21 cellular contexts compared by ENCODE assay signal in genomic region chr16:87812200-87812656, GRCh38. TPM values are rescaled to one million over a fixed set of nuclear protein-coding genes. Genes with fewer than 3 reads are reported as not detected.
A peak's percentile ranks its signal among the peaks of the same experiment; 100 is the strongest.
DNase-seq lines count a peak whose midpoint lies in the region; ATAC-seq and TF ChIP-seq lines count a peak whose summit lies in the region.
"Had no signal": no experiment of that assay in that cellular context is flagged by ENCODE, and none has a peak within 500 bp of the region (broad histone marks: within the 10 kb centered on the region; RNA-seq: fewer than 3 reads in every experiment).

No MANE protein-coding gene starts in this region.

- H4K20me1 ChIP-seq in BLaER1 (no peaks in the 10 kb centered on the region), OCI-LY1 (ENCODE audit: insufficient read depth, low read length) (no peaks in the 10 kb centered on the region)

- 0 out of 2 replicates have a peak overlapping the region, but pooled peaks have one; percentile 19 for H3K9ac ChIP-seq in BLaER1
- no peak overlapping the region for H3K9ac ChIP-seq in OCI-LY1 (ENCODE audit: low read length)

- peak overlapping the region; percentile 24 for H3K27ac Mint-ChIP-seq in Caco-2 (ENCODE audit: unreplicated experiment)
- H3K27ac Mint-ChIP-seq in HFFc6 = no peak overlapping the region
- H3K27ac Mint-ChIP-seq: activated T-helper 2 cell treated with anti-CD3 and anti-CD28 coated beads, Interferon-gamma antibody, Interleukin-2, Interleukin-4, amounts not matched to agents 10 μg/mL and 5 μg/mL and 100 μg/mL, durations not matched to agents 14 hours and 24 hours and 36 hours; T-helper 2 cell treated with Interferon-gamma antibody and Interleukin-4, amounts not matched to agents 5 μg/mL and 100 μg/mL, for 36 hours had no signal

- H3K36me3 ChIP-seq in BLaER1 (no peaks in the 10 kb centered on the region), Caco-2 (ENCODE audit: control insufficient read depth, insufficient read depth, low read length) (no peaks in the 10 kb centered on the region), OCI-LY1 (ENCODE audit: insufficient read depth, low read length) (no peaks in the 10 kb centered on the region)
- H3K36me3 ChIP-seq: gastrocnemius medialis, thoracic aorta had no signal

- H3K36me3 Mint-ChIP-seq in Caco-2 (ENCODE audit: insufficient read depth, unreplicated experiment) = peaks cover 3% of the 10 kb centered on the region
- peaks cover 7% of the 10 kb centered on the region; the same call in 1 of the 2 replicates for H3K36me3 Mint-ChIP-seq in HFFc6 (ENCODE audit: low read depth)

- H3K4me1 ChIP-seq in BLaER1 (peaks cover 88% of the 10 kb centered on the region), Caco-2 (peaks cover 3% of the 10 kb centered on the region), OCI-LY1 (ENCODE audit: insufficient read depth, low read length, severe bottlenecking) (peaks cover 50% of the 10 kb centered on the region)
- H3K4me1 ChIP-seq: gastrocnemius medialis had no signal

- no peaks in the 10 kb centered on the region for H3K79me2 ChIP-seq in OCI-LY1 (ENCODE audit: insufficient read depth, low read length)

- intact Hi-C loops in Caco-2 (cut with micrococcal nuclease; ENCODE audit: unreplicated experiment) = no loop called here

- DNase-seq in Caco-2 (peak in 1 of 2 experiments; percentile 33), islet precursor cell (peak; percentile 84), HFFc6 (no peak)
- DNase-seq: cortex of kidney; erythroblast; gastrocnemius medialis; KG1; left cardiac atrium; NCI-H1105 treated with DMSO at 0.1 percent for 48 hours; NCI-H510A; stimulated activated CD4-positive, alpha-beta T cell treated with anti-CD3 and anti-CD28 coated beads, Interleukin-12 subunit alpha, Interleukin-12 subunit beta, amount 100 ng/mL, for 4 hours had no signal

- H3K4me2 ChIP-seq in BLaER1 (peak overlapping the region; percentile 94), OCI-LY1 (ENCODE audit: low read length) (no peak overlapping the region)

- no peak for TF ChIP-seq CTCF in Caco-2 (IDR thresholded peaks at IDR 0.05; ENCODE audit: insufficient read depth in 1 of 2, low read depth in 1 of 2, low read length in 1 of 2, severe bottlenecking in 1 of 2, unreplicated experiment in 1 of 2)
- no peak for TF ChIP-seq CTCF in OCI-LY1 (IDR thresholded peaks at IDR 0.05; ENCODE audit: low read length)
- TF ChIP-seq CTCF in HFFc6 (IDR thresholded peaks at IDR 0.05) = no peak

- no peaks in the 10 kb centered on the region for H3F3A ChIP-seq in OCI-LY1 (ENCODE audit: insufficient read depth, low read length)

- no peaks in the 10 kb centered on the region for H3K27me3 ChIP-seq in BLaER1
- no peaks in the 10 kb centered on the region for H3K27me3 ChIP-seq in Caco-2 (replicated peaks; ENCODE audit: control insufficient read depth, insufficient read depth, low read length)
- no peaks in the 10 kb centered on the region for H3K27me3 ChIP-seq in OCI-LY1 (ENCODE audit: insufficient read depth, low read length)
- H3K27me3 ChIP-seq: gastrocnemius medialis had no signal

- H3K4me3 Mint-ChIP-seq in Caco-2 (ENCODE audit: unreplicated experiment) (no peak overlapping the region), HFFc6 (no peak overlapping the region)
- H3K4me3 Mint-ChIP-seq: T-helper 2 cell treated with Interferon-gamma antibody and Interleukin-4, amounts not matched to agents 5 μg/mL and 100 μg/mL, for 36 hours had no signal

- no peaks in the 10 kb centered on the region for H3K9me2 ChIP-seq in OCI-LY1 (ENCODE audit: low read depth, low read length)

- no peak for ATAC-seq in HG03460 (IDR thresholded peaks at IDR 0.05; ENCODE audit: unreplicated experiment)
- ATAC-seq in GM19463 (IDR thresholded peaks at IDR 0.05; ENCODE audit: unreplicated experiment) = no peak
- ATAC-seq in HG03521 (IDR thresholded peaks at IDR 0.05; ENCODE audit: unreplicated experiment) = no peak
- ATAC-seq: activated CD4-positive, CD25-positive, alpha-beta regulatory T cell treated with anti-CD3 and anti-CD28 coated beads, Interleukin-2, amount 50 U/mL, for 24 hours; gastrocnemius medialis; left cardiac atrium had no signal

- H3K27me3 Mint-ChIP-seq in Caco-2 (ENCODE audit: insufficient read depth, unreplicated experiment) = no peaks in the 10 kb centered on the region
- peaks cover 14% of the 10 kb centered on the region for H3K27me3 Mint-ChIP-seq in HFFc6 (ENCODE audit: insufficient read depth)

- no TSS peak for BruUV-seq in Caco-2 (replicated peaks; lab: Mats Ljungman, UMichigan)

- H3K27ac ChIP-seq in BLaER1 (peak overlapping the region; percentile 63), OCI-LY1 (ENCODE audit: low read depth, low read length, poor library complexity, severe bottlenecking) (peak overlapping the region; percentile 97)
- H3K27ac ChIP-seq: gastrocnemius medialis, HL-60, thoracic aorta had no signal

- peaks cover 2% of the 10 kb centered on the region for H3K9me3 Mint-ChIP-seq in Caco-2 (ENCODE audit: unreplicated experiment)
- peaks cover 14% of the 10 kb centered on the region for H3K9me3 Mint-ChIP-seq in HFFc6

- CTCF ChIA-PET in Caco-2 (lab: Charles Lee) = interaction anchor here (0.5 to 0.7 kb wide), 3 partner anchors 33 to 230 kb away, joined by 3 to 4 read pairs (median 3); no protein-coding TSS in a partner anchor

- H3K9me3 ChIP-seq in BLaER1 (peaks cover 3% of the 10 kb centered on the region), Caco-2 (peaks cover 10% of the 10 kb centered on the region), OCI-LY1 (ENCODE audit: low read length) (peaks cover 4% of the 10 kb centered on the region)
- H3K9me3 ChIP-seq: gastrocnemius medialis had no signal

- no peak overlapping the region for H3K4me3 ChIP-seq in BLaER1
- no peak overlapping the region for H3K4me3 ChIP-seq in Caco-2 (ENCODE audit: low read depth, low read length)
- no peak overlapping the region for H3K4me3 ChIP-seq in OCI-LY1 (ENCODE audit: low read depth, low read length, poor library complexity, severe bottlenecking)
- H3K4me3 ChIP-seq: gastrocnemius medialis, thoracic aorta had no signal

- no peak overlapping the region for H2AFZ ChIP-seq in OCI-LY1 (ENCODE audit: low read length)

- POLR2A ChIA-PET in Caco-2 (lab: Charles Lee) = no interaction called here

- peaks cover 7% of the 10 kb centered on the region for H3K4me1 Mint-ChIP-seq in Caco-2 (ENCODE audit: low read depth, unreplicated experiment)
- peaks cover 5% of the 10 kb centered on the region for H3K4me1 Mint-ChIP-seq in HFFc6 (ENCODE audit: low read depth)

RNA-seq across cellular contexts. Expression of gene KLHDC4, which starts 46.4 kb away (rescaled TPM):
- 116 and 117 TPM in 2 replicates for total RNA-seq in Caco-2 (2022)
- 10 to 100 TPM; 18.4 to 23.7 (median 21.7) TPM for total RNA-seq in HFFc6 (2021; fragmentation: NEBNext Ultra II Directional; extraction: Animal tissue kit (Norgen Biotek cat#: 25700))

RNA-seq across cellular contexts. Expression of gene SLC7A5, which starts 57.1 kb away (rescaled TPM):
- 495 and 534 TPM in 2 replicates for total RNA-seq in Caco-2 (2022)
- total RNA-seq in HFFc6 (2021; fragmentation: NEBNext Ultra II Directional; extraction: Animal tissue kit (Norgen Biotek cat#: 25700)) = 100 to 1,000 TPM; 112 to 133 (median 124) TPM
